Comparison of ENCODE assay signal across 13 cellular contexts in genomic region chr15:71386005-71386404, GRCh38.
"Had no signal": no experiment of that assay in that cellular context is flagged by ENCODE, and none has a peak within 500 bp of the region (broad histone marks: within the 10 kb centered on the region; RNA-seq: fewer than 3 reads in every experiment).

No MANE protein-coding gene starts in this region.

- H3K9me3 ChIP-seq: psoas muscle had no signal

- H3K27ac ChIP-seq: epithelial cell of prostate, foreskin keratinocyte had no signal

- H3K27me3 ChIP-seq: foreskin keratinocyte had no signal

- H3K36me3 Mint-ChIP-seq: activated CD8-positive, alpha-beta memory T cell treated with anti-CD3 and anti-CD28 coated beads, Interleukin-2, amount 10 ng/mL, durations not matched to agents 7 days and 5 days; activated naive CD8-positive, alpha-beta T cell treated with anti-CD3 and anti-CD28 coated beads for 36 hours had no signal

- DNase-seq: activated CD4-positive, alpha-beta memory T cell treated with anti-CD3 and anti-CD28 coated beads, Interleukin-2, amount 10 ng/mL, durations not matched to agents 7 days and 5 days; activated CD4-positive, alpha-beta T cell treated with anti-CD3 and anti-CD28 coated beads for 48 hours; activated CD8-positive, alpha-beta memory T cell treated with anti-CD3 and anti-CD28 coated beads, Interleukin-2, amount 10 ng/mL, durations not matched to agents 7 days and 5 days; activated naive CD8-positive, alpha-beta T cell treated with anti-CD3 and anti-CD28 coated beads for 36 hours; amniotic stem cell; endodermal cell; foreskin keratinocyte; mammary epithelial cell; psoas muscle; stimulated activated CD4-positive, alpha-beta T cell treated with anti-CD3 and anti-CD28 coated beads, Interleukin-15, amount 100 ng/mL, for 24 hours; stimulated activated CD4-positive, alpha-beta T cell treated with anti-CD3 and anti-CD28 coated beads, Interleukin-2, amount 100 ng/mL, for 48 hours had no signal

- H3K4me3 Mint-ChIP-seq: activated CD4-positive, alpha-beta memory T cell treated with anti-CD3 and anti-CD28 coated beads, Interleukin-2, amount 10 ng/mL, durations not matched to agents 7 days and 5 days; activated CD8-positive, alpha-beta memory T cell treated with anti-CD3 and anti-CD28 coated beads, Interleukin-2, amount 10 ng/mL, durations not matched to agents 7 days and 5 days; activated naive CD8-positive, alpha-beta T cell treated with anti-CD3 and anti-CD28 coated beads for 36 hours; endodermal cell; stimulated activated naive CD8-positive, alpha-beta T cell treated with anti-CD3 and anti-CD28 coated beads, Interleukin-15, Interleukin-2, amounts not matched to agents 100 ng/mL and 50 ng/mL, for 24 hours had no signal

- H3K4me3 ChIP-seq: psoas muscle had no signal

- H3K9me3 Mint-ChIP-seq: activated CD4-positive, alpha-beta memory T cell treated with anti-CD3 and anti-CD28 coated beads, Interleukin-2, amount 10 ng/mL, durations not matched to agents 7 days and 5 days; stimulated activated naive CD8-positive, alpha-beta T cell treated with anti-CD3 and anti-CD28 coated beads, Interleukin-15, Interleukin-2, amounts not matched to agents 100 ng/mL and 50 ng/mL, for 24 hours had no signal

- H3K4me1 ChIP-seq: foreskin keratinocyte had no signal

- ATAC-seq: activated CD8-positive, alpha-beta memory T cell treated with anti-CD3 and anti-CD28 coated beads, Interleukin-2, amount 10 ng/mL, durations not matched to agents 7 days and 5 days; foreskin keratinocyte had no signal

- H3K27ac Mint-ChIP-seq: activated CD4-positive, alpha-beta memory T cell treated with anti-CD3 and anti-CD28 coated beads, Interleukin-2, amount 10 ng/mL, durations not matched to agents 7 days and 5 days; activated CD8-positive, alpha-beta memory T cell treated with anti-CD3 and anti-CD28 coated beads, Interleukin-2, amount 10 ng/mL, durations not matched to agents 7 days and 5 days; activated naive CD8-positive, alpha-beta T cell treated with anti-CD3 and anti-CD28 coated beads for 36 hours; endodermal cell; stimulated activated naive CD8-positive, alpha-beta T cell treated with anti-CD3 and anti-CD28 coated beads, Interleukin-15, Interleukin-2, amounts not matched to agents 100 ng/mL and 50 ng/mL, for 24 hours had no signal
